In genomic region chr9:5195450-5195849, GRCh38 we compare ENCODE assay signal across 37 cellular contexts. TPM values are rescaled to one million over a fixed set of nuclear protein-coding genes. Genes with fewer than 3 reads are reported as not detected.
"Had no signal": no experiment of that assay in that cellular context is flagged by ENCODE, and none has a peak within 500 bp of the region (broad histone marks: within the 10 kb centered on the region; RNA-seq: fewer than 3 reads in every experiment).

No MANE protein-coding gene starts in this region.

- H3K4me1 ChIP-seq: adrenal gland, ascending aorta, esophagus muscularis mucosa, foreskin keratinocyte, heart right ventricle, uterus had no signal

- H3K27me3 ChIP-seq: adrenal gland, ascending aorta, esophagus muscularis mucosa, heart right ventricle, ovary, uterus had no signal

- H3K4me3 Mint-ChIP-seq: activated CD4-positive, alpha-beta memory T cell treated with anti-CD3 and anti-CD28 coated beads for 36 hours; activated CD4-positive, alpha-beta T cell treated with anti-CD3 and anti-CD28 coated beads, Interleukin-2, amount 10 ng/mL, durations not matched to agents 24 days and 14 days; activated naive CD4-positive, alpha-beta T cell treated with anti-CD3 and anti-CD28 coated beads for 36 hours; activated naive CD8-positive, alpha-beta T cell treated with anti-CD3 and anti-CD28 coated beads for 36 hours; activated T-helper 1 cell treated with anti-CD3 and anti-CD28 coated beads, Interleukin-12 subunit alpha, Interleukin-12 subunit beta, Interleukin-2, Interleukin-4 antibody, amounts not matched to agents 30 ng/mL and 10 ng/mL and 1 ng/mL, durations not matched to agents 14 hours and 24 hours and 36 hours; brain; mesothelial cell of epicardium; stimulated activated naive CD8-positive, alpha-beta T cell treated with anti-CD3 and anti-CD28 coated beads, Interleukin-15, Interleukin-2, amounts not matched to agents 100 ng/mL and 50 ng/mL, for 24 hours; T-helper 1 cell treated with Interleukin-12 subunit alpha and Interleukin-12 subunit beta and Interleukin-4 antibody, amounts not matched to agents 30 μg/mL and 1 μg/mL, for 36 hours had no signal

- H3K9me3 Mint-ChIP-seq: activated CD4-positive, alpha-beta memory T cell treated with anti-CD3 and anti-CD28 coated beads for 36 hours; activated CD4-positive, alpha-beta T cell treated with anti-CD3 and anti-CD28 coated beads, Interleukin-2, amount 10 ng/mL, durations not matched to agents 24 days and 14 days; activated naive CD8-positive, alpha-beta T cell treated with anti-CD3 and anti-CD28 coated beads for 36 hours; stimulated activated naive CD8-positive, alpha-beta T cell treated with anti-CD3 and anti-CD28 coated beads, Interleukin-15, Interleukin-2, amounts not matched to agents 100 ng/mL and 50 ng/mL, for 24 hours; T-helper 1 cell treated with Interleukin-12 subunit alpha and Interleukin-12 subunit beta and Interleukin-4 antibody, amounts not matched to agents 30 μg/mL and 1 μg/mL, for 36 hours had no signal

- H3K4me3 ChIP-seq: adrenal gland, ascending aorta, esophagus muscularis mucosa, heart right ventricle, ovary, skin epidermis, thoracic aorta, uterus had no signal

- DNase-seq: activated CD4-positive, alpha-beta memory T cell treated with anti-CD3 and anti-CD28 coated beads for 36 hours; activated CD4-positive, alpha-beta T cell treated with anti-CD3 and anti-CD28 coated beads, Interleukin-2, amount 10 ng/mL, durations not matched to agents 24 days and 14 days; activated CD4-positive, CD25-positive, alpha-beta regulatory T cell treated with anti-CD3 and anti-CD28 coated beads, Interleukin-2, amount 50 U/mL, for 72 hours; activated CD8-positive, alpha-beta memory T cell treated with anti-CD3 and anti-CD28 coated beads, Interleukin-2, amount 50 U/mL, for 4 hours; activated effector memory CD4-positive, alpha-beta T cell treated with anti-CD3 and anti-CD28 coated beads, Interleukin-2, amount 50 U/mL, for 16 hours; activated naive CD4-positive, alpha-beta T cell treated with anti-CD3 and anti-CD28 coated beads for 36 hours; activated naive CD8-positive, alpha-beta T cell treated with anti-CD3 and anti-CD28 coated beads for 36 hours; activated T-cell treated with anti-CD3 and anti-CD28 coated beads, Interleukin-2, amount 50 U/mL, for 1 hour; adrenal gland; central memory CD4-positive, alpha-beta T cell; heart right ventricle; islet precursor cell; naive B cell; ovary; stimulated activated CD4-positive, alpha-beta T cell treated with anti-CD3 and anti-CD28 coated beads, Interleukin-12 subunit alpha, Interleukin-12 subunit beta, amount 100 ng/mL, for 4 hours; stimulated activated CD4-positive, alpha-beta T cell treated with anti-CD3 and anti-CD28 coated beads, Interleukin-4, amount 100 ng/mL, for 1 hour; T-helper 9 cell; uterus; WERI-Rb-1 had no signal

- H3K27ac ChIP-seq: adrenal gland, ascending aorta, esophagus muscularis mucosa, foreskin keratinocyte, heart right ventricle, ovary, skin epidermis, thoracic aorta, uterus, WERI-Rb-1 had no signal

- H3K27me3 Mint-ChIP-seq: activated CD4-positive, alpha-beta memory T cell treated with anti-CD3 and anti-CD28 coated beads for 36 hours; activated naive CD8-positive, alpha-beta T cell treated with anti-CD3 and anti-CD28 coated beads for 36 hours; brain; progenitor cell of endocrine pancreas had no signal

- H3K9me3 ChIP-seq: adrenal gland, ascending aorta, ovary, thoracic aorta, uterus had no signal

- H3K36me3 ChIP-seq: adrenal gland, ascending aorta, esophagus muscularis mucosa, heart right ventricle, ovary, thoracic aorta, uterus, WERI-Rb-1 had no signal

- H3K4me1 Mint-ChIP-seq: activated CD4-positive, alpha-beta T cell treated with anti-CD3 and anti-CD28 coated beads, Interleukin-2, amount 10 ng/mL, durations not matched to agents 24 days and 14 days; activated naive CD8-positive, alpha-beta T cell treated with anti-CD3 and anti-CD28 coated beads for 36 hours; brain; mesothelial cell of epicardium; naive B cell had no signal

- ATAC-seq: foreskin keratinocyte, heart right ventricle, sciatic nerve had no signal

- H3K36me3 Mint-ChIP-seq: activated CD4-positive, alpha-beta memory T cell treated with anti-CD3 and anti-CD28 coated beads for 36 hours; activated naive CD8-positive, alpha-beta T cell treated with anti-CD3 and anti-CD28 coated beads for 36 hours; brain; mesothelial cell of epicardium had no signal

- H3K27ac Mint-ChIP-seq: activated CD4-positive, alpha-beta memory T cell treated with anti-CD3 and anti-CD28 coated beads for 36 hours; activated CD4-positive, alpha-beta T cell treated with anti-CD3 and anti-CD28 coated beads, Interleukin-2, amount 10 ng/mL, durations not matched to agents 24 days and 14 days; activated naive CD4-positive, alpha-beta T cell treated with anti-CD3 and anti-CD28 coated beads for 36 hours; activated naive CD8-positive, alpha-beta T cell treated with anti-CD3 and anti-CD28 coated beads for 36 hours; activated T-helper 1 cell treated with anti-CD3 and anti-CD28 coated beads, Interleukin-12 subunit alpha, Interleukin-12 subunit beta, Interleukin-2, Interleukin-4 antibody, amounts not matched to agents 30 ng/mL and 10 ng/mL and 1 ng/mL, durations not matched to agents 14 hours and 24 hours and 36 hours; brain; mesothelial cell of epicardium; progenitor cell of endocrine pancreas; stimulated activated naive CD8-positive, alpha-beta T cell treated with anti-CD3 and anti-CD28 coated beads, Interleukin-15, Interleukin-2, amounts not matched to agents 100 ng/mL and 50 ng/mL, for 24 hours; T-helper 1 cell treated with Interleukin-12 subunit alpha and Interleukin-12 subunit beta and Interleukin-4 antibody, amounts not matched to agents 30 μg/mL and 1 μg/mL, for 36 hours had no signal

RNA-seq across cellular contexts. Expression of gene INSL6, which starts 10.0 kb away (rescaled TPM):
- total RNA-seq: activated CD4-positive, alpha-beta memory T cell treated with anti-CD3 and anti-CD28 coated beads for 36 hours; activated CD4-positive, alpha-beta T cell treated with anti-CD3 and anti-CD28 coated beads, Interleukin-2, amount 10 ng/mL, durations not matched to agents 24 days and 14 days; activated CD8-positive, alpha-beta memory T cell treated with anti-CD3 and anti-CD28 coated beads for 36 hours; activated naive CD4-positive, alpha-beta T cell treated with anti-CD3 and anti-CD28 coated beads for 36 hours; activated naive CD8-positive, alpha-beta T cell treated with anti-CD3 and anti-CD28 coated beads for 36 hours; activated T-helper 1 cell treated with anti-CD3 and anti-CD28 coated beads, Interleukin-12 subunit alpha, Interleukin-12 subunit beta, Interleukin-2, Interleukin-4 antibody, amounts not matched to agents 30 ng/mL and 10 ng/mL and 1 ng/mL, durations not matched to agents 14 hours and 24 hours and 36 hours; ascending aorta; endothelial cell of umbilical vein; esophagus muscularis mucosa; foreskin keratinocyte; glomerular endothelial cell; heart right ventricle; liver; mesothelial cell of epicardium; ovary; progenitor cell of endocrine pancreas; renal cortical epithelial cell; sciatic nerve; subcutaneous adipose tissue; thoracic aorta had no signal

RNA-seq across cellular contexts. Expression of gene INSL4, which starts 35.8 kb away (rescaled TPM):
- total RNA-seq: activated CD4-positive, alpha-beta memory T cell treated with anti-CD3 and anti-CD28 coated beads for 36 hours; activated CD4-positive, alpha-beta T cell treated with anti-CD3 and anti-CD28 coated beads, Interleukin-2, amount 10 ng/mL, durations not matched to agents 24 days and 14 days; activated CD8-positive, alpha-beta memory T cell treated with anti-CD3 and anti-CD28 coated beads for 36 hours; activated naive CD4-positive, alpha-beta T cell treated with anti-CD3 and anti-CD28 coated beads for 36 hours; activated naive CD8-positive, alpha-beta T cell treated with anti-CD3 and anti-CD28 coated beads for 36 hours; adrenal gland; ascending aorta; endothelial cell of umbilical vein; esophagus muscularis mucosa; foreskin keratinocyte; glomerular endothelial cell; heart right ventricle; liver; mesothelial cell of epicardium; ovary; progenitor cell of endocrine pancreas; renal cortical epithelial cell; sciatic nerve; subcutaneous adipose tissue; thoracic aorta; uterus had no signal
